Comparison of ENCODE assay signal across 29 cellular contexts in the genomic region with DNA sequence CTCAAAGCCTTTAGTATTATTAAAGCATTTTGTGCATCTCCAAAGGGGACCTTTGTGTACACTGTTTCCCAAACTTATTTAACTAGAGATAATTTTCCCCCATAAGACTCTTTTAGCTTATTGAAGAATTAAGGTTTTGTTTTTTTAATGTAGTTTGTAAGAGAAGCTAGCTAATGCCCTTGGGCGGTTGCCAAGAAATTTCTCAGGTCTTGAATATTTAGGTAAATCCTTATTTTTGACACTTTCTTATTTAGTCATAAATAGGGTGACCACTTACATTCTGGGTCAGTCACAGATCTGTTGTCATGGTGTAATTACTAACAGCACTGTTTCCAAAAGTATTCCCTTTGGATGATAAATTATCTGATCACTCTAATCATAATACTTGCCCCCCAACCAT. TPM values are rescaled to one million over a fixed set of nuclear protein-coding genes. Genes with fewer than 3 reads are reported as not detected.
DNase-seq lines count a peak whose midpoint lies in the region; ATAC-seq, FAIRE-seq and TF ChIP-seq lines count a peak whose summit lies in the region.
"Had no signal": no experiment of that assay in that cellular context is flagged by ENCODE, and none has a peak within 500 bp of the region (broad histone marks: within the 10 kb centered on the region; RNA-seq: fewer than 3 reads in every experiment).

No MANE protein-coding gene starts in this region.

- RAD21 ChIA-PET in GM12878 (lab: Charles Lee; ENCODE audit: unreplicated experiment) = interaction anchor here (1.0 to 1.5 kb wide), 4 partner anchors 9 to 29 kb away, joined by 3 to 7 read pairs (median 3); no protein-coding TSS in a partner anchor

- no peak overlapping the region for H3K4me2 ChIP-seq in IMR-90 (ENCODE audit: low read depth, low read length)
- H3K4me2 ChIP-seq in GM12878 (ENCODE audit: control insufficient read depth, insufficient read depth) = peak overlapping the region; percentile 13; the same call in 1 of the 2 replicates
- H3K4me2 ChIP-seq: BLaER1, SK-N-SH had no signal

- H4K8ac ChIP-seq in IMR-90 (ENCODE audit: low read depth in 2 of 2, low read length in 2 of 2) = no peak overlapping the region

- no peak overlapping the region for H3K4me3 Mint-ChIP-seq in activated CD8-positive, alpha-beta T cell treated with anti-CD3 and anti-CD28 coated beads for 36 hours
- no peak overlapping the region for H3K4me3 Mint-ChIP-seq in activated CD8-positive, alpha-beta T cell treated with anti-CD3 and anti-CD28 coated beads, Interleukin-2, amount 10 ng/mL, durations not matched to agents 7 days and 5 days
- H3K4me3 Mint-ChIP-seq in natural killer cell = no peak overlapping the region
- H3K4me3 Mint-ChIP-seq: nephron had no signal

- no peak overlapping the region for H2BK15ac ChIP-seq in IMR-90 (ENCODE audit: low read depth, low read length)

- peaks cover 7% of the 10 kb centered on the region for H3K9me1 ChIP-seq in IMR-90 (ENCODE audit: insufficient read depth, low read length)

- H4K91ac ChIP-seq in IMR-90 (ENCODE audit: insufficient read depth, low read depth, low read length) = no peak overlapping the region

- H3K4me1 ChIP-seq in IMR-90 (ENCODE audit: control insufficient read depth, insufficient read depth, low read length) (peaks cover 24% of the 10 kb centered on the region), GM12878 (ENCODE audit: control insufficient read depth, insufficient read depth, low read length) (peaks cover 29% of the 10 kb centered on the region)
- H3K4me1 ChIP-seq: BLaER1 had no signal

- peaks cover 100% of the 10 kb centered on the region for H3K79me2 ChIP-seq in GM12878 (ENCODE audit: control insufficient read depth, insufficient read depth, low read length)

- H3K36me3 ChIP-seq in IMR-90 (ENCODE audit: control insufficient read depth, insufficient read depth, low read length) (no peaks in the 10 kb centered on the region), GM12878 (ENCODE audit: control insufficient read depth in 2 of 2, insufficient read depth in 2 of 2, low read length in 1 of 2) (peaks cover 2 to 21% of the 10 kb centered on the region in 2 experiments)
- H3K36me3 ChIP-seq: pancreas had no signal

- no peak overlapping the region for H2BK5ac ChIP-seq in IMR-90 (ENCODE audit: low read depth, low read length, poor library complexity, severe bottlenecking)

- H3K27ac ChIP-seq in IMR-90 (ENCODE audit: insufficient read depth, low read length) = no peak overlapping the region
- no peak overlapping the region for H3K27ac ChIP-seq in GM12878 (ENCODE audit: control insufficient read depth, insufficient read depth)
- H3K27ac ChIP-seq: BLaER1, pancreas, VCaP had no signal

- H3K4me1 Mint-ChIP-seq in activated CD8-positive, alpha-beta T cell treated with anti-CD3 and anti-CD28 coated beads for 36 hours (ENCODE audit: low read depth) = peaks cover 87% of the 10 kb centered on the region
- peaks cover 76% of the 10 kb centered on the region for H3K4me1 Mint-ChIP-seq in activated CD8-positive, alpha-beta T cell treated with anti-CD3 and anti-CD28 coated beads, Interleukin-2, amount 10 ng/mL, durations not matched to agents 7 days and 5 days (ENCODE audit: low read depth)
- peaks cover 67 to 78% of the 10 kb centered on the region in 2 donors for H3K4me1 Mint-ChIP-seq in natural killer cell

- POLR2A ChIA-PET in activated CD8-positive, alpha-beta T cell treated with anti-CD3 and anti-CD28 coated beads for 36 hours (lab: Charles Lee) = interaction anchor here (0.5 to 1.4 kb wide), 3 partner anchors 8 to 109 kb away, joined by 3 read pairs; no protein-coding TSS in a partner anchor
- POLR2A ChIA-PET in activated CD8-positive, alpha-beta T cell treated with anti-CD3 and anti-CD28 coated beads, Interleukin-2, amount 10 ng/mL, durations not matched to agents 7 days and 5 days (lab: Charles Lee) = no interaction called here
- POLR2A ChIA-PET in IMR-90 (lab: Charles Lee; ENCODE audit: unreplicated experiment) (no interaction called here), GM12878 (lab: Charles Lee) (interaction anchor here (1.2 to 1.8 kb wide), 3 partner anchors 9 to 11 kb away, joined by 3 to 19 read pairs (median 5); no protein-coding TSS in a partner anchor)

- H3K27me3 ChIP-seq in IMR-90 (ENCODE audit: control insufficient read depth, insufficient read depth, low read length) (no peaks in the 10 kb centered on the region), GM12878 (replicated peaks in 1 of 2; ENCODE audit: control insufficient read depth in 2 of 2, insufficient read depth in 2 of 2, low read length in 1 of 2) (no peaks in the 10 kb centered on the region)
- H3K27me3 ChIP-seq: BLaER1, pancreas, spleen had no signal

- TF ChIP-seq POLR2A in IMR-90 (IDR thresholded peaks at IDR 0.05; ENCODE audit: low read depth, low read length) (no peak), GM12878 (IDR thresholded peaks at IDR 0.05; ENCODE audit: low read depth, low read length) (no peak)

- no peak overlapping the region for H4K5ac ChIP-seq in IMR-90 (ENCODE audit: low read depth, low read length)

- DNase-seq in activated CD8-positive, alpha-beta T cell treated with anti-CD3 and anti-CD28 coated beads for 36 hours = no peak
- no peak for DNase-seq in activated CD8-positive, alpha-beta T cell treated with anti-CD3 and anti-CD28 coated beads, Interleukin-2, amount 10 ng/mL, durations not matched to agents 7 days and 5 days
- no peak for DNase-seq in IMR-90
- DNase-seq in GM12878 (ENCODE audit: low read depth, low spot score) = no peak
- DNase-seq in natural killer cell = no peak
- no peak for DNase-seq in hypothalamus (lab: John Stamatoyannopoulos, UW)
- DNase-seq in Right ventricle myocardium inferior (ENCODE audit: missing footprints) = no peak
- DNase-seq: activated CD4-positive, alpha-beta T cell treated with anti-CD3 and anti-CD28 coated beads, Interleukin-2, amount 50 U/mL, for 4 hours; activated T-cell treated with anti-CD3 and anti-CD28 coated beads for 4 hours; central memory CD4-positive, alpha-beta T cell; foreskin fibroblast; NCI-H1092; NCI-H1930; NCI-H2227 treated with DMSO at 0.1 percent for 48 hours; NCI-H748 treated with DMSO at 0.1 percent for 48 hours; pancreas; right cardiac atrium; SK-N-SH; spleen; stimulated activated CD4-positive, alpha-beta T cell treated with anti-CD3 and anti-CD28 coated beads, Interleukin-2, amount 100 ng/mL, for 48 hours; stimulated activated naive CD4-positive, alpha-beta T cell had no signal

- no peak overlapping the region for H3K56ac ChIP-seq in IMR-90 (ENCODE audit: extremely low read depth, insufficient read depth, low read length)

- WGBS in IMR-90 (ENCODE audit: extremely low coverage in 2 of 2, insufficient read length in 1 of 2), 2 experiments = no CpG with 5 or more reads among the region's 1 CpG
- WGBS in GM12878 (ENCODE audit: insufficient coverage, insufficient replicate concordance, low lambda C conversion rate, missing lambda C conversion rate) = 43% methylated on average over 1 of the region's 1 CpG

- TF ChIP-seq CTCF in activated CD8-positive, alpha-beta T cell treated with anti-CD3 and anti-CD28 coated beads for 36 hours (IDR thresholded peaks at IDR 0.05) = no peak
- TF ChIP-seq CTCF in IMR-90 (conservative IDR thresholded peaks at IDR 0.05; ENCODE audit: low read depth, low read length) = no peak
- TF ChIP-seq CTCF in GM12878 (IDR thresholded peaks at IDR 0.05 in 2 of 3, conservative IDR thresholded peaks at IDR 0.05 in 1 of 3; ENCODE audit: control insufficient read depth in 2 of 3, extremely low read depth in 1 of 3, insufficient read depth in 1 of 3, low read depth in 3 of 3, low read length in 3 of 3) = no peak
- TF ChIP-seq CTCF in natural killer cell (IDR thresholded peaks at IDR 0.05) = no peak

- no peak for ATAC-seq in activated CD8-positive, alpha-beta T cell treated with anti-CD3 and anti-CD28 coated beads for 36 hours
- no peak for ATAC-seq in activated CD8-positive, alpha-beta T cell treated with anti-CD3 and anti-CD28 coated beads, Interleukin-2, amount 10 ng/mL, durations not matched to agents 7 days and 5 days
- ATAC-seq in IMR-90 (ENCODE audit: low read depth) = no peak
- no peak for ATAC-seq in GM12878
- no peak for ATAC-seq in natural killer cell
- ATAC-seq in HG03378 (IDR thresholded peaks at IDR 0.05; ENCODE audit: unreplicated experiment) = no peak
- ATAC-seq in Right ventricle myocardium inferior = no peak
- ATAC-seq: HepG2, left lobe of liver, pancreas, right cardiac atrium had no signal

- peak overlapping the region; percentile 59; the same call in 1 of the 2 replicates for H3K18ac ChIP-seq in IMR-90 (ENCODE audit: low read depth, low read length)

- H3K4me3 ChIP-seq in IMR-90 (ENCODE audit: insufficient read depth, low read depth, low read length) = no peak overlapping the region
- H3K4me3 ChIP-seq in GM12878 = no peak overlapping the region
- H3K4me3 ChIP-seq: BLaER1, pancreas, spleen had no signal

- FAIRE-seq in GM12878 (lab: Jason Lieb, UNC) = no peak
- FAIRE-seq: astrocyte, HepG2, pancreas had no signal

- H2AFZ ChIP-seq in IMR-90 (replicated peaks; ENCODE audit: low read length, poor library complexity) (no peak overlapping the region), GM12878 (ENCODE audit: control insufficient read depth, low read depth, low read length) (no peak overlapping the region)

- H2BK120ac ChIP-seq in IMR-90 (ENCODE audit: low read depth, low read length) = no peak overlapping the region

- no peaks in the 10 kb centered on the region for H4K20me1 ChIP-seq in IMR-90 (ENCODE audit: insufficient read depth, low read length)
- H4K20me1 ChIP-seq in GM12878 (ENCODE audit: control insufficient read depth, insufficient read depth) = peaks cover 11% of the 10 kb centered on the region; the same call in 1 of the 2 replicates

- H3K79me1 ChIP-seq in IMR-90 (ENCODE audit: low read depth in 1 of 2, low read length in 2 of 2) = peaks cover 9 to 25% of the 10 kb centered on the region in 2 experiments; a peak in 3 of 4 replicates

- intact Hi-C loops in activated CD8-positive, alpha-beta T cell treated with anti-CD3 and anti-CD28 coated beads for 36 hours (cut with micrococcal nuclease) = no loop called here
- intact Hi-C loops in IMR-90 (cut with micrococcal nuclease) = no loop called here
- intact Hi-C loops in GM12878 (cut with micrococcal nuclease; ENCODE audit: unreplicated experiment) = no loop called here
- intact Hi-C loops in natural killer cell (cut with micrococcal nuclease) = no loop called here
- intact Hi-C loops in Right ventricle myocardium inferior (cut with DNase I) = no loop called here

- no peak for TF ChIP-seq RAD21 in IMR-90 (IDR thresholded peaks at IDR 0.05; ENCODE audit: low read length)
- no peak for TF ChIP-seq RAD21 in GM12878 (IDR thresholded peaks at IDR 0.05; ENCODE audit: insufficient read depth, low read depth, low read length)

- in situ Hi-C loops in IMR-90 (cut with MboI; ENCODE audit: low sequenced_read_pairs) (no loop called here), GM12878 (cut with MboI) (no loop called here)

- TF ChIP-seq EP300 in GM12878 (IDR thresholded peaks at IDR 0.05; ENCODE audit: borderline replicate concordance in 1 of 2, control insufficient read depth in 1 of 2, low read depth in 2 of 2, low read length in 2 of 2) = no peak

- H2AK5ac ChIP-seq in IMR-90 (ENCODE audit: low read depth, low read length) = no peak overlapping the region

- SMC1A ChIA-PET in GM12878 (lab: Charles Lee; ENCODE audit: uncharacterized antibody, unreplicated experiment) = interaction anchor here (1.1 to 4.1 kb wide), 7 partner anchors 9 to 45 kb away, joined by 3 to 22 read pairs (median 6); no protein-coding TSS in a partner anchor

- H3K9me3 ChIP-seq in IMR-90 (ENCODE audit: control insufficient read depth, insufficient read depth, low read length) (no peaks in the 10 kb centered on the region), GM12878 (replicated peaks; ENCODE audit: control insufficient read depth, insufficient read depth, low read length) (no peaks in the 10 kb centered on the region)
- H3K9me3 ChIP-seq: BLaER1, pancreas, SK-N-SH, spleen had no signal

- CTCF ChIA-PET in activated CD8-positive, alpha-beta T cell treated with anti-CD3 and anti-CD28 coated beads for 36 hours (lab: Charles Lee) = interaction anchor here (1.2 kb wide), 1 partner anchor 115 kb away, joined by 3 read pairs; no protein-coding TSS in a partner anchor
- CTCF ChIA-PET in activated CD8-positive, alpha-beta T cell treated with anti-CD3 and anti-CD28 coated beads, Interleukin-2, amount 10 ng/mL, durations not matched to agents 7 days and 5 days (lab: Charles Lee) = interaction anchor here (0.9 kb wide), 1 partner anchor 12 kb away, joined by 3 read pairs; no protein-coding TSS in a partner anchor
- CTCF ChIA-PET in IMR-90 (lab: Yijun Ruan, JAX) = no interaction called here
- CTCF ChIA-PET in GM12878 (lab: Yijun Ruan, JAX) = interaction anchor here (1.0 to 1.7 kb wide), 4 partner anchors 9 to 29 kb away, joined by 3 to 10 read pairs (median 4); no protein-coding TSS in a partner anchor

- no peak overlapping the region for H3K4ac ChIP-seq in IMR-90 (ENCODE audit: low read depth, low read length)

- no peaks in the 10 kb centered on the region for H3K9me3 Mint-ChIP-seq in activated CD8-positive, alpha-beta T cell treated with anti-CD3 and anti-CD28 coated beads for 36 hours
- H3K9me3 Mint-ChIP-seq in activated CD8-positive, alpha-beta T cell treated with anti-CD3 and anti-CD28 coated beads, Interleukin-2, amount 10 ng/mL, durations not matched to agents 7 days and 5 days (ENCODE audit: insufficient read depth) = no peaks in the 10 kb centered on the region
- no peaks in the 10 kb centered on the region for H3K9me3 Mint-ChIP-seq in natural killer cell
- H3K9me3 Mint-ChIP-seq: activated naive CD4-positive, alpha-beta T cell treated with anti-CD3 and anti-CD28 coated beads, Interleukin-2, amount 50 U/mL, for 72 hours; nephron had no signal

- H3K9ac ChIP-seq in IMR-90 (ENCODE audit: low read depth, low read length) (no peak overlapping the region), GM12878 (ENCODE audit: control insufficient read depth, insufficient read depth, low read length) (no peak overlapping the region)
- H3K9ac ChIP-seq: BLaER1, SK-N-SH had no signal

- H2BK20ac ChIP-seq in IMR-90 (ENCODE audit: low read depth, low read length) = no peak overlapping the region

- no peak overlapping the region for H3K23ac ChIP-seq in IMR-90 (ENCODE audit: low read depth, low read length)

- H3K27me3 Mint-ChIP-seq in activated CD8-positive, alpha-beta T cell treated with anti-CD3 and anti-CD28 coated beads for 36 hours = no peaks in the 10 kb centered on the region
- no peaks in the 10 kb centered on the region for H3K27me3 Mint-ChIP-seq in activated CD8-positive, alpha-beta T cell treated with anti-CD3 and anti-CD28 coated beads, Interleukin-2, amount 10 ng/mL, durations not matched to agents 7 days and 5 days (ENCODE audit: low read depth)
- no peaks in the 10 kb centered on the region for H3K27me3 Mint-ChIP-seq in natural killer cell (ENCODE audit: low read depth in 2 of 2)

- no peak overlapping the region for H2AK9ac ChIP-seq in IMR-90 (replicated peaks; ENCODE audit: low read depth, low read length, poor library complexity)

- H3K36me3 Mint-ChIP-seq in activated CD8-positive, alpha-beta T cell treated with anti-CD3 and anti-CD28 coated beads for 36 hours (ENCODE audit: low read depth) = peaks cover 63% of the 10 kb centered on the region
- H3K36me3 Mint-ChIP-seq in activated CD8-positive, alpha-beta T cell treated with anti-CD3 and anti-CD28 coated beads, Interleukin-2, amount 10 ng/mL, durations not matched to agents 7 days and 5 days (ENCODE audit: low read depth) = peaks cover 44% of the 10 kb centered on the region
- H3K36me3 Mint-ChIP-seq in natural killer cell = no peaks in the 10 kb centered on the region

- no peak overlapping the region for H3K14ac ChIP-seq in IMR-90 (replicated peaks; ENCODE audit: low read depth, low read length)

- BruUV-seq in IMR-90 (replicated peaks; lab: Mats Ljungman, UMichigan) (no TSS peak), GM12878 (replicated peaks; lab: Mats Ljungman, UMichigan) (no TSS peak)

- dilution Hi-C loops in IMR-90 (cut with HindIII; ENCODE audit: low sequenced_read_pairs, unreplicated experiment) = no loop called here

- peak overlapping the region; percentile 82 for H3K27ac Mint-ChIP-seq in activated CD8-positive, alpha-beta T cell treated with anti-CD3 and anti-CD28 coated beads for 36 hours
- no peak overlapping the region for H3K27ac Mint-ChIP-seq in activated CD8-positive, alpha-beta T cell treated with anti-CD3 and anti-CD28 coated beads, Interleukin-2, amount 10 ng/mL, durations not matched to agents 7 days and 5 days
- H3K27ac Mint-ChIP-seq in natural killer cell = peak overlapping the region; percentile 66 to 72

RNA-seq across cellular contexts. Expression of gene TNFAIP8, which starts 27.2 kb away (rescaled TPM):
- total RNA-seq in activated CD8-positive, alpha-beta T cell treated with anti-CD3 and anti-CD28 coated beads for 36 hours = 100 to 1,000 TPM; 135 to 141 TPM
- 100 to 1,000 TPM; 123 to 127 TPM for total RNA-seq in activated CD8-positive, alpha-beta T cell treated with anti-CD3 and anti-CD28 coated beads, Interleukin-2, amount 10 ng/mL, durations not matched to agents 7 days and 5 days
- total RNA-seq in IMR-90 (2012; rRNA removed) (29.9 and 42.5 TPM in 2 replicates), GM12878 (2014; rRNA removed) (140 and 157 TPM in 2 replicates), GM12878 (2014; rRNA removed; fragmentation: Illumina TruSeq; extraction: Trizol) (178 and 183 TPM in 2 replicates), GM12878 (2021) (116 and 124 TPM in 2 replicates), natural killer cell (10 to 100 TPM; 47.6 to 87.5 (median 76.3) TPM), Right ventricle myocardium inferior (17.8 TPM)
- polyA plus RNA-seq in IMR-90 (2012; rRNA removed) (16.2 and 20.3 TPM in 2 replicates), GM12878 (2011; rRNA removed) (169 and 264 TPM in 2 replicates), GM12878 (2014; fragmentation: Illumina TruSeq; extraction: Trizol) (180 and 219 TPM in 2 replicates), GM12878 (2014; fragmentation: Nextera tagmentation; extraction: Ambion mirVana) (100 to 1,000 TPM; 217 to 324 TPM), GM12878 (2014; rRNA removed) (108 and 144 TPM in 2 replicates), GM12878 (2016; fragmentation: Nextera tagmentation; extraction: Ambion mirVana) (100 to 1,000 TPM; 177 to 181 TPM)
- polyA plus RNA-seq in IMR-90 (2012; cell fraction: cytosol; rRNA removed) = 2.1 and 6.1 TPM in 2 replicates
- polyA plus RNA-seq in IMR-90 (2012; cell fraction: nucleus; rRNA removed; ENCODE audit: low replicate concordance) = 1.7 and 6.6 TPM in 2 replicates
- 75.1 and 80.9 TPM in 2 replicates for total RNA-seq in GM12878 (2013; cell fraction: nucleolus; rRNA removed)
- 51.5 TPM for polyA plus RNA-seq in GM12878 (2011; ENCODE audit: low read depth)
- 66.2 and 70.2 TPM in 2 replicates for polyA plus RNA-seq in GM12878 (2011; cell fraction: cytosol; rRNA removed)
- 51.6 and 57.2 TPM in 2 replicates for polyA plus RNA-seq in GM12878 (2011; cell fraction: nucleus; rRNA removed)
- 82.6 and 119 TPM in 2 replicates for polyA plus RNA-seq in GM12878 (2012)
- 69.6 and 132 TPM in 2 replicates for polyA minus RNA-seq in GM12878 (2011; rRNA and poly(A)+ RNA removed)
- polyA minus RNA-seq in GM12878 (2011; cell fraction: cytosol; rRNA and poly(A)+ RNA removed) = 56.4 and 60.0 TPM in 2 replicates
- polyA minus RNA-seq in GM12878 (2011; cell fraction: nucleus; rRNA and poly(A)+ RNA removed) = 30.6 and 45.0 TPM in 2 replicates

Comparison
In these comparisons a context has a peak if more than half of its experiments do, and no peak if none do; other contexts are left out.
1. POLR2A ChIA-PET loops: an anchor here in activated CD8-positive, alpha-beta T cell treated with anti-CD3 and anti-CD28 coated beads for 36 hours (0.5 to 1.4 kb wide) and GM12878 (1.2 to 1.8 kb wide); none called in activated CD8-positive, alpha-beta T cell treated with anti-CD3 and anti-CD28 coated beads, Interleukin-2, amount 10 ng/mL, durations not matched to agents 7 days and 5 days and IMR-90.